Comparison of ENCODE assay signal across 8 cellular contexts in genomic region chr2:64945973-64946736, GRCh38. TPM values are rescaled to one million over a fixed set of nuclear protein-coding genes. Genes with fewer than 3 reads are reported as not detected.
DNase-seq lines count a peak whose midpoint lies in the region; ATAC-seq and TF ChIP-seq lines count a peak whose summit lies in the region.

No MANE protein-coding gene starts in this region.

- TF ChIP-seq CTCF in lung (IDR thresholded peaks at IDR 0.05; ENCODE audit: control extremely low read depth, extremely low read depth) (no peak), adrenal gland (IDR thresholded peaks at IDR 0.05) (no peak), mesothelial cell of epicardium (IDR thresholded peaks at IDR 0.05; ENCODE audit: unreplicated experiment) (no peak)

- H3K36me3 ChIP-seq in KOPT-K1 (ENCODE audit: insufficient read depth, low read length) (no peaks in the 10 kb centered on the region), lung (ENCODE audit: control insufficient read depth in 2 of 2, insufficient read depth in 2 of 2, low read length in 2 of 2) (no peaks in the 10 kb centered on the region), adrenal gland (replicated peaks in 1 of 2) (no peaks in the 10 kb centered on the region)

- TF ChIP-seq POLR2A in adrenal gland (IDR thresholded peaks at IDR 0.05) = no peak

- no peaks in the 10 kb centered on the region for H3K9me3 Mint-ChIP-seq in stimulated activated naive CD8-positive, alpha-beta T cell treated with anti-CD3 and anti-CD28 coated beads, Interleukin-15, amount 100 ng/mL, for 72 hours
- H3K9me3 Mint-ChIP-seq in mesothelial cell of epicardium = no peaks in the 10 kb centered on the region

- no peaks in the 10 kb centered on the region for H3K36me3 Mint-ChIP-seq in mesothelial cell of epicardium

- ATAC-seq in GM21529 (IDR thresholded peaks at IDR 0.05; ENCODE audit: unreplicated experiment) (peak; percentile 95), lung (ENCODE audit: insufficient read depth, low FRiP score) (peak; percentile 29)
- peak; percentile 99 for ATAC-seq in stimulated activated naive CD8-positive, alpha-beta T cell treated with anti-CD3 and anti-CD28 coated beads, Interleukin-15, amount 100 ng/mL, for 72 hours

- H3K4me1 ChIP-seq in lung (ENCODE audit: control insufficient read depth in 2 of 2, insufficient read depth in 2 of 2, low read length in 2 of 2) (peaks cover 0 to 1% of the 10 kb centered on the region in 2 donors), adrenal gland (replicated peaks in 1 of 2) (peaks cover 0 to 17% of the 10 kb centered on the region in 2 donors)

- H3K27me3 Mint-ChIP-seq in stimulated activated naive CD8-positive, alpha-beta T cell treated with anti-CD3 and anti-CD28 coated beads, Interleukin-15, amount 100 ng/mL, for 72 hours = peaks cover 6% of the 10 kb centered on the region
- peaks cover 10% of the 10 kb centered on the region for H3K27me3 Mint-ChIP-seq in mesothelial cell of epicardium (ENCODE audit: low read depth)

- H3K9me3 ChIP-seq in KOPT-K1 (ENCODE audit: insufficient read depth, low read length, poor library complexity, severe bottlenecking) = no peaks in the 10 kb centered on the region
- no peaks in the 10 kb centered on the region for H3K9me3 ChIP-seq in lung (ENCODE audit: control insufficient read depth in 2 of 2, insufficient read depth in 1 of 2, low read length in 1 of 2)
- no peaks in the 10 kb centered on the region for H3K9me3 ChIP-seq in adrenal gland (replicated peaks in 1 of 3)

- H3K27me3 ChIP-seq in lung (ENCODE audit: control insufficient read depth, insufficient read depth) (no peaks in the 10 kb centered on the region), adrenal gland (no peaks in the 10 kb centered on the region)

- intact Hi-C loops in adrenal gland (cut with DNase I) = no loop called here

- no peak overlapping the region for H3K4me3 ChIP-seq in lung
- no peak overlapping the region for H3K4me3 ChIP-seq in adrenal gland

- H3K27ac ChIP-seq in KOPT-K1 (ENCODE audit: low read depth, low read length, poor library complexity, severe bottlenecking) = peak overlapping the region; percentile 98
- H3K27ac ChIP-seq in lung (ENCODE audit: low read depth in 1 of 2, low read length in 1 of 2) = no peak overlapping the region
- H3K27ac ChIP-seq in adrenal gland = no peak overlapping the region

- peak overlapping the region; percentile 97 to 98 for H3K27ac Mint-ChIP-seq in stimulated activated naive CD8-positive, alpha-beta T cell treated with anti-CD3 and anti-CD28 coated beads, Interleukin-15, amount 100 ng/mL, for 72 hours
- H3K27ac Mint-ChIP-seq in mesothelial cell of epicardium = no peak overlapping the region

- peak overlapping the region; percentile 79 to 81 for H3K4me3 Mint-ChIP-seq in stimulated activated naive CD8-positive, alpha-beta T cell treated with anti-CD3 and anti-CD28 coated beads, Interleukin-15, amount 100 ng/mL, for 72 hours
- H3K4me3 Mint-ChIP-seq in mesothelial cell of epicardium = no peak overlapping the region

- DNase-seq in GF-D8 (lab: John Stamatoyannopoulos, UW) = peak; percentile 93
- DNase-seq in activated CD8-positive, alpha-beta memory T cell treated with anti-CD3 and anti-CD28 coated beads, Interleukin-2, amount 50 U/mL, for 24 hours (ENCODE audit: extremely low read depth) = peak; percentile 39
- no peak for DNase-seq in lung (ENCODE audit: low spot score)
- DNase-seq in stimulated activated naive CD8-positive, alpha-beta T cell treated with anti-CD3 and anti-CD28 coated beads, Interleukin-15, amount 100 ng/mL, for 72 hours = peak; percentile 66 to 79
- no peak for DNase-seq in adrenal gland
- DNase-seq in mesothelial cell of epicardium (ENCODE audit: low spot score in 2 of 2, unreplicated experiment in 2 of 2) = no peak

- H3K4me1 Mint-ChIP-seq in stimulated activated naive CD8-positive, alpha-beta T cell treated with anti-CD3 and anti-CD28 coated beads, Interleukin-15, amount 100 ng/mL, for 72 hours = peaks cover 59% of the 10 kb centered on the region
- peaks cover 10% of the 10 kb centered on the region for H3K4me1 Mint-ChIP-seq in mesothelial cell of epicardium

- 32 to 48% methylated on average over 14 of the region's 14 CpGs for WGBS in lung, 2 donors
- WGBS in adrenal gland, 4 donors = 55 to 63% (median 62%) methylated on average over 14 of the region's 14 CpGs

RNA-seq across cellular contexts. Expression of gene SLC1A4, which starts 43.0 kb away (rescaled TPM):
- total RNA-seq in lung (10 to 100 TPM in 1 of 2 donors, 1 to 10 TPM in 1; 7.5 to 27.4 TPM), adrenal gland (100 to 1,000 TPM in 2 of 8 donors, 10 to 100 TPM in 6; 40.5 to 124 (median 60.0) TPM), mesothelial cell of epicardium (4.3 to 6.0 TPM (median 5.3 TPM) in 3 replicates)
- polyA plus RNA-seq in lung (1 to 10 TPM; 6.3 to 8.7 TPM), adrenal gland (100 to 1,000 TPM in 1 of 3 donors, 10 to 100 TPM in 2; 13.0 to 196 (median 15.3) TPM)

Comparison
In these comparisons a context has a peak if more than half of its experiments do, and no peak if none do; other contexts are left out.
1. DNase-seq: peak in GF-D8 (single experiment), activated CD8-positive, alpha-beta memory T cell treated with anti-CD3 and anti-CD28 coated beads, Interleukin-2, amount 50 U/mL, for 24 hours (single experiment) and stimulated activated naive CD8-positive, alpha-beta T cell treated with anti-CD3 and anti-CD28 coated beads, Interleukin-15, amount 100 ng/mL, for 72 hours (2 of 2); none in lung (single experiment), adrenal gland (0 of 7) and mesothelial cell of epicardium (0 of 2).
2. ATAC-seq: peak in every context shown above with its lines; median percentile 99 in stimulated activated naive CD8-positive, alpha-beta T cell treated with anti-CD3 and anti-CD28 coated beads, Interleukin-15, amount 100 ng/mL, for 72 hours; 95 in GM21529; 29 in lung.